Comparison of ENCODE assay signal across 1 cellular context in genomic region chr19:12400618-12401502, GRCh38.
A peak's percentile ranks its signal among the peaks of the same experiment; 100 is the strongest.
TF ChIP-seq lines count a peak whose summit lies in the region.

Gene ZNF799 (minus strand): TSS chr19:12401271. CDS start chr19:12401070, 201 bp downstream.

TF ChIP-seq in K562, 482 proteins besides CTCF, POLR2A, EP300 and RAD21 (continued from another document and continues in another):
- no peak for TF ChIP-seq TSHZ1 (CRISPR knock-in tag; IDR thresholded peaks at IDR 0.05)
- TF ChIP-seq TEAD1 (CRISPR knock-in tag; IDR thresholded peaks at IDR 0.05) = no peak
- TF ChIP-seq GATAD2B (IDR thresholded peaks at IDR 0.05; ENCODE audit: borderline replicate concordance) = no peak; the same call in 1 of the 2 replicates
- TF ChIP-seq NR2F6 (CRISPR knock-in tag; IDR thresholded peaks at IDR 0.05) = no peak
- TF ChIP-seq NR1H2 (CRISPR knock-in tag; IDR thresholded peaks at IDR 0.05) = no peak
- TF ChIP-seq MCM3 (IDR thresholded peaks at IDR 0.05) = no peak
- no peak for TF ChIP-seq ZNF263 (CRISPR knock-in tag; IDR thresholded peaks at IDR 0.05; ENCODE audit: borderline replicate concordance)
- no peak for TF ChIP-seq PCBP2 (IDR thresholded peaks at IDR 0.05; ENCODE audit: low read depth, low read length, poor library complexity, severe bottlenecking)
- TF ChIP-seq RBM34 (IDR thresholded peaks at IDR 0.05; ENCODE audit: borderline replicate concordance, insufficient read depth, low read length) = no peak
- TF ChIP-seq SIN3A (IDR thresholded peaks at IDR 0.05; ENCODE audit: borderline replicate concordance in 2 of 2, control insufficient read depth in 1 of 2, low read depth in 2 of 2, low read length in 2 of 2) = peak in 1 of 2 experiments; percentile 9; a peak in 1 of 4 replicates
- TF ChIP-seq ZNF253 (CRISPR knock-in tag; conservative IDR thresholded peaks at IDR 0.05) = no peak
- peak in 2 of 3 experiments; percentile 48 to 91; a peak in 4 of 6 replicates for TF ChIP-seq ZBTB11 (CRISPR knock-in tag; IDR thresholded peaks at IDR 0.05)
- peak; percentile 61 for TF ChIP-seq PHF20 (IDR thresholded peaks at IDR 0.05; ENCODE audit: partially characterized antibody)
- TF ChIP-seq CLOCK (CRISPR knock-in tag; IDR thresholded peaks at IDR 0.05; ENCODE audit: borderline replicate concordance) = no peak
- TF ChIP-seq ZNF217 (CRISPR knock-in tag; IDR thresholded peaks at IDR 0.05) = no peak
- no peak for TF ChIP-seq ARHGAP35 (IDR thresholded peaks at IDR 0.05; ENCODE audit: partially characterized antibody)
- TF ChIP-seq KDM1A (IDR thresholded peaks at IDR 0.05) = peak in 1 of 2 experiments; percentile 47; a peak in 1 of 4 replicates
- TF ChIP-seq CCNT2 (IDR thresholded peaks at IDR 0.05; ENCODE audit: borderline replicate concordance, extremely low read depth, insufficient read length, low read depth, low read length) = no peak
- no peak for TF ChIP-seq ILK (tag; IDR thresholded peaks at IDR 0.05; ENCODE audit: borderline replicate concordance, low read depth)
- no peak for TF ChIP-seq TCF7L2 (IDR thresholded peaks at IDR 0.05; ENCODE audit: low read depth, low read length)
- no peak for TF ChIP-seq THRA (IDR thresholded peaks at IDR 0.05)
- TF ChIP-seq ZNF589 (CRISPR knock-in tag; IDR thresholded peaks at IDR 0.05; ENCODE audit: low read depth) = no peak
- TF ChIP-seq POLR2B (IDR thresholded peaks at IDR 0.05; ENCODE audit: low read depth, partially characterized antibody) = peak; percentile 48
- no peak for TF ChIP-seq ZFP91 (CRISPR knock-in tag; IDR thresholded peaks at IDR 0.05)
- TF ChIP-seq MLX (CRISPR knock-in tag; conservative IDR thresholded peaks at IDR 0.05) = no peak
- TF ChIP-seq DPF2 (IDR thresholded peaks at IDR 0.05) = no peak
- peak; percentile 35 for TF ChIP-seq FOS (IDR thresholded peaks at IDR 0.05; ENCODE audit: extremely low read depth, insufficient read length)
- no peak for TF ChIP-seq GTF2B (IDR thresholded peaks at IDR 0.05; ENCODE audit: extremely low read depth, insufficient read length)
- no peak for TF ChIP-seq LEF1 (IDR thresholded peaks at IDR 0.05)
- TF ChIP-seq ELK3 (CRISPR knock-in tag; IDR thresholded peaks at IDR 0.05) = no peak
- TF ChIP-seq SRSF9 (IDR thresholded peaks at IDR 0.05; ENCODE audit: borderline replicate concordance, low read depth, low read length) = no peak
- no peak for TF ChIP-seq SREBF1 (IDR thresholded peaks at IDR 0.05; ENCODE audit: borderline replicate concordance, low read depth, low read length)
- TF ChIP-seq ZNF197 (CRISPR knock-in tag; IDR thresholded peaks at IDR 0.05; ENCODE audit: low read depth) = no peak
- TF ChIP-seq ZNF408 (CRISPR knock-in tag; IDR thresholded peaks at IDR 0.05; ENCODE audit: low read depth) = no peak
- TF ChIP-seq ZNF655 (CRISPR knock-in tag; IDR thresholded peaks at IDR 0.05) = no peak
- no peak for TF ChIP-seq ZNF609 (CRISPR knock-in tag; IDR thresholded peaks at IDR 0.05; ENCODE audit: borderline replicate concordance)
- peak; percentile 74 for TF ChIP-seq SP1 (CRISPR knock-in tag; IDR thresholded peaks at IDR 0.05)
- TF ChIP-seq ZFPM2 (CRISPR knock-in tag; IDR thresholded peaks at IDR 0.05) = no peak
